ENCODE assay signal across 20 cellular contexts in the genomic region with DNA sequence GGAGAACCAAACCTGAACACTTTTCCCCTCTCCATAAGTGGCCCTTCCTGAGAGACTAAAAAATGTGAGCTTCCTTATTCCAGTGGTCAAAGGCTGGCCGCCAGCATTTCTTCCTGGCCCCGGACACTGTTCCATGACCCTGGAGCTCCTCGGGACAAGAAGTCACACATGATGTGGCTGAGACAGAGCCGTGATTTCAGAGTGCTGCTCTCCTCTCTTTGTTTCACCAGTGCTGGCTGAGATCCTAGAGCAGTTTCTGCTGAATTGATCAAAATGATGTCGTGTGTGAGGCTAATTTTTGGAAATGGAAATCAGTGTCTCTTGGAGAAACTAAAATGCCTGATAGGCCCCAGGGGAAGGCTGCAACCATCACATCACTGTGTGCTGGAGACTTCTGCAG.
DNase-seq lines count a peak whose midpoint lies in the region; ATAC-seq and TF ChIP-seq lines count a peak whose summit lies in the region.
"Had no signal": no experiment of that assay in that cellular context is flagged by ENCODE, and none has a peak within 500 bp of the region (broad histone marks: within the 10 kb centered on the region; RNA-seq: fewer than 3 reads in every experiment).

No MANE protein-coding gene starts in this region.

- intact Hi-C loops in breast epithelium (cut with DNase I; ENCODE audit: low total_unique reads) (no loop called here), MCF 10A (cut with micrococcal nuclease) (no loop called here), heart left ventricle (cut with DNase I) (loop anchor here in 1 of 10 donors (5.0 kb wide), 1 partner anchor 94 kb away; no protein-coding TSS in a partner anchor), thyroid gland (cut with DNase I) (no loop called here)

- H3K4me1 ChIP-seq in breast epithelium (peaks cover 0 to 7% of the 10 kb centered on the region in 2 donors), heart left ventricle (peaks cover 0 to 17% (median 0%) of the 10 kb centered on the region in 12 donors), thyroid gland (peaks cover 28 to 40% of the 10 kb centered on the region in 2 donors)

- H3K27ac Mint-ChIP-seq in MCF 10A (ENCODE audit: low read depth, unreplicated experiment) (no peak overlapping the region), neural crest cell (ENCODE audit: unreplicated experiment) (peak overlapping the region; percentile 55)
- H3K27ac Mint-ChIP-seq: activated T-helper 17 cell treated with anti-CD3 and anti-CD28 coated beads, Interleukin-2, amount 50 U/mL, for 72 hours; T-helper 2 cell treated with Interferon-gamma antibody and Interleukin-4, amounts not matched to agents 5 μg/mL and 100 μg/mL, for 36 hours; type B pancreatic cell had no signal

- BruUV-seq in MCF 10A (replicated peaks; lab: Mats Ljungman, UMichigan), result no TSS peak

- no peaks in the 10 kb centered on the region for H3K27me3 Mint-ChIP-seq in MCF 10A (ENCODE audit: insufficient read depth, unreplicated experiment)
- H3K27me3 Mint-ChIP-seq in neural crest cell (ENCODE audit: low read depth), result no peaks in the 10 kb centered on the region
- H3K27me3 Mint-ChIP-seq: activated T-helper 17 cell treated with anti-CD3 and anti-CD28 coated beads, Interleukin-2, amount 50 U/mL, for 72 hours; type B pancreatic cell had no signal

- ATAC-seq in heart left ventricle (peak in 2 of 4 donors; percentile 38 to 47), HG03045 (IDR thresholded peaks at IDR 0.05; ENCODE audit: unreplicated experiment) (no peak), GM19455 (IDR thresholded peaks at IDR 0.05; ENCODE audit: unreplicated experiment) (no peak)
- ATAC-seq: activated T-helper 17 cell treated with anti-CD3 and anti-CD28 coated beads, Interleukin-2, amount 50 U/mL, for 72 hours; left colon had no signal

- TF ChIP-seq POLR2A in breast epithelium (IDR thresholded peaks at IDR 0.05) (no peak), heart left ventricle (IDR thresholded peaks at IDR 0.05) (no peak), thyroid gland (IDR thresholded peaks at IDR 0.05) (no peak)

- DNase-seq in breast epithelium (ENCODE audit: low spot score in 2 of 2), result no peak
- no peak for DNase-seq in MCF 10A (ENCODE audit: unreplicated experiment)
- peak; percentile 22 to 67 (median 33) for DNase-seq in heart left ventricle
- DNase-seq in neural crest cell (ENCODE audit: low read depth, low spot score), result no peak
- DNase-seq in thyroid gland, result peak; percentile 82 to 86
- no peak for DNase-seq in stimulated activated CD4-positive, alpha-beta T cell treated with anti-CD3 and anti-CD28 coated beads, Interleukin-2, amount 100 ng/mL, for 48 hours
- DNase-seq: activated CD4-positive, CD25-positive, alpha-beta regulatory T cell; DMS53; left colon; NCI-H1105; NCI-H774; PC-9; stimulated activated CD4-positive, alpha-beta T cell treated with anti-CD3 and anti-CD28 coated beads, Interleukin-12 subunit alpha, Interleukin-12 subunit beta, amount 100 ng/mL, for 4 hours had no signal

- H3K27me3 ChIP-seq in breast epithelium, result no peaks in the 10 kb centered on the region
- H3K27me3 ChIP-seq in heart left ventricle, result no peaks in the 10 kb centered on the region
- H3K27me3 ChIP-seq in thyroid gland, result no peaks in the 10 kb centered on the region
- H3K27me3 ChIP-seq: SJSA1 had no signal

- H3K9me3 ChIP-seq in breast epithelium (no peaks in the 10 kb centered on the region), heart left ventricle (no peaks in the 10 kb centered on the region), thyroid gland (no peaks in the 10 kb centered on the region)
- H3K9me3 ChIP-seq: SJSA1 had no signal

- H3K9me3 Mint-ChIP-seq in MCF 10A (ENCODE audit: unreplicated experiment), result no peaks in the 10 kb centered on the region
- peaks cover 3% of the 10 kb centered on the region for H3K9me3 Mint-ChIP-seq in neural crest cell
- H3K9me3 Mint-ChIP-seq: activated T-helper 17 cell treated with anti-CD3 and anti-CD28 coated beads, Interleukin-2, amount 50 U/mL, for 72 hours; T-helper 2 cell treated with Interferon-gamma antibody and Interleukin-4, amounts not matched to agents 5 μg/mL and 100 μg/mL, for 36 hours had no signal

- peak overlapping the region; percentile 26 to 45 for H3K27ac ChIP-seq in breast epithelium
- peak overlapping the region in 2 of 12 donors; percentile 32 to 58 for H3K27ac ChIP-seq in heart left ventricle
- peak overlapping the region; percentile 72 to 77 (median 75) for H3K27ac ChIP-seq in thyroid gland
- H3K27ac ChIP-seq: C4-2B, PC-9, SJSA1 had no signal

- H3K4me3 Mint-ChIP-seq in MCF 10A (ENCODE audit: unreplicated experiment) (no peak overlapping the region), neural crest cell (no peak overlapping the region)
- H3K4me3 Mint-ChIP-seq: activated T-helper 17 cell treated with anti-CD3 and anti-CD28 coated beads, Interleukin-2, amount 50 U/mL, for 72 hours; T-helper 2 cell treated with Interferon-gamma antibody and Interleukin-4, amounts not matched to agents 5 μg/mL and 100 μg/mL, for 36 hours; type B pancreatic cell had no signal

- TF ChIP-seq CTCF in breast epithelium (IDR thresholded peaks at IDR 0.05), result no peak
- no peak for TF ChIP-seq CTCF in MCF 10A (IDR thresholded peaks at IDR 0.05; ENCODE audit: unreplicated experiment)
- TF ChIP-seq CTCF in heart left ventricle (IDR thresholded peaks at IDR 0.05), result no peak
- TF ChIP-seq CTCF in neural crest cell (conservative IDR thresholded peaks at IDR 0.05), result no peak
- TF ChIP-seq CTCF in thyroid gland (IDR thresholded peaks at IDR 0.05), result no peak

- CTCF ChIA-PET in MCF 10A (lab: Yijun Ruan, JAX), result interaction anchor here (0.6 to 1.4 kb wide), 2 partner anchors 16 to 309 kb away, joined by 3 to 5 read pairs; no protein-coding TSS in a partner anchor

- H3K36me3 Mint-ChIP-seq in MCF 10A (ENCODE audit: insufficient read depth, unreplicated experiment) (no peaks in the 10 kb centered on the region), neural crest cell (ENCODE audit: low read depth) (no peaks in the 10 kb centered on the region)
- H3K36me3 Mint-ChIP-seq: type B pancreatic cell had no signal

- POLR2A ChIA-PET in MCF 10A (lab: Yijun Ruan, JAX), result interaction anchor here (0.6 kb wide), 1 partner anchor 237 kb away, joined by 3 read pairs; no protein-coding TSS in a partner anchor

- peaks cover 6% of the 10 kb centered on the region for H3K4me1 Mint-ChIP-seq in MCF 10A (ENCODE audit: insufficient read depth, unreplicated experiment)
- H3K4me1 Mint-ChIP-seq in neural crest cell, result peaks cover 26% of the 10 kb centered on the region

- H3K4me3 ChIP-seq in breast epithelium (no peak overlapping the region), heart left ventricle (no peak overlapping the region), thyroid gland (replicated peaks in 1 of 3) (no peak overlapping the region)
- H3K4me3 ChIP-seq: PC-9, SJSA1 had no signal

- 44 to 63% (median 56%) methylated on average over 5 of the region's 5 CpGs for WGBS in heart left ventricle, 4 donors
- WGBS in thyroid gland, 2 donors, result 13 to 22% methylated on average over 5 of the region's 5 CpGs

- no peaks in the 10 kb centered on the region for H3K36me3 ChIP-seq in breast epithelium
- H3K36me3 ChIP-seq in heart left ventricle, result no peaks in the 10 kb centered on the region
- no peaks in the 10 kb centered on the region for H3K36me3 ChIP-seq in thyroid gland
- H3K36me3 ChIP-seq: SJSA1 had no signal

Comparison
In these comparisons a context has a peak if more than half of its experiments do, and no peak if none do; other contexts are left out.
1. DNase-seq: peak in heart left ventricle (5 of 5) and thyroid gland (2 of 2); none in breast epithelium (0 of 2), MCF 10A (single experiment), neural crest cell (single experiment) and stimulated activated CD4-positive, alpha-beta T cell treated with anti-CD3 and anti-CD28 coated beads, Interleukin-2, amount 100 ng/mL, for 48 hours (0 of 2).